10 cellular contexts compared by ENCODE assay signal in genomic region chr9:128494108-128494742, GRCh38. TPM values are rescaled to one million over a fixed set of nuclear protein-coding genes. Genes with fewer than 3 reads are reported as not detected.
DNase-seq lines count a peak whose midpoint lies in the region; ATAC-seq and TF ChIP-seq lines count a peak whose summit lies in the region.
"Had no signal": no experiment of that assay in that cellular context is flagged by ENCODE, and none has a peak within 500 bp of the region (broad histone marks: within the 10 kb centered on the region; RNA-seq: fewer than 3 reads in every experiment).

No MANE protein-coding gene starts in this region.

- 26% methylated on average over 13 of the region's 13 CpGs for WGBS in right cardiac atrium
- 47% methylated on average over 4 to 13 of the region's 13 CpGs for WGBS in testis, 2 donors

- no peak for TF ChIP-seq CTCF in testis (IDR thresholded peaks at IDR 0.05)

- no peak overlapping the region for H3K27ac ChIP-seq in SJCRH30
- peak overlapping the region; percentile 50 for H3K27ac ChIP-seq in right cardiac atrium (ENCODE audit: low read length)
- H3K27ac ChIP-seq in testis: no peak overlapping the region

- H3K9me3 ChIP-seq in SJCRH30 (replicated peaks): no peaks in the 10 kb centered on the region
- H3K9me3 ChIP-seq in right cardiac atrium (ENCODE audit: control insufficient read depth, low read length): no peaks in the 10 kb centered on the region
- H3K9me3 ChIP-seq in testis: no peaks in the 10 kb centered on the region

- no peak for TF ChIP-seq POLR2A in testis (IDR thresholded peaks at IDR 0.05)

- DNase-seq in activated T-cell treated with anti-CD3 and anti-CD28 coated beads, Interleukin-2, amount 50 U/mL, for 1 hour: peak; percentile 22
- DNase-seq in activated T-cell treated with anti-CD3 and anti-CD28 coated beads for 4 hours: no peak
- DNase-seq in SJCRH30: peak; percentile 40 to 41
- DNase-seq in right cardiac atrium: peak; percentile 77 to 91 (median 88)
- peak; percentile 67 for DNase-seq in testis
- DNase-seq in T-helper 2 cell: no peak
- DNase-seq: CD4-positive, CD25-positive, alpha-beta regulatory T cell; midbrain had no signal

- no peak overlapping the region for H3K4me3 ChIP-seq in SJCRH30
- no peak overlapping the region for H3K4me3 ChIP-seq in right cardiac atrium (ENCODE audit: low read length)
- no peak overlapping the region for H3K4me3 ChIP-seq in testis

- H3K36me3 ChIP-seq in SJCRH30 (peaks cover 55% of the 10 kb centered on the region), testis (ENCODE audit: low read depth, missing control alignments) (no peaks in the 10 kb centered on the region)

- ATAC-seq in right cardiac atrium: peak; percentile 83 to 87
- ATAC-seq in HG02798 (IDR thresholded peaks at IDR 0.05; ENCODE audit: poor library complexity, unreplicated experiment): no peak
- no peak for ATAC-seq in HG02763 (IDR thresholded peaks at IDR 0.05; ENCODE audit: unreplicated experiment)

- intact Hi-C loops in right cardiac atrium (cut with DNase I): no loop called here
- intact Hi-C loops in testis (cut with DNase I; ENCODE audit: low total_unique reads): no loop called here

- H3K4me1 ChIP-seq in SJCRH30 (no peaks in the 10 kb centered on the region), right cardiac atrium (ENCODE audit: control insufficient read depth, insufficient read depth, low read length) (no peaks in the 10 kb centered on the region), testis (no peaks in the 10 kb centered on the region)

- H3K27me3 ChIP-seq in SJCRH30 (no peaks in the 10 kb centered on the region), right cardiac atrium (ENCODE audit: control insufficient read depth, insufficient read depth) (no peaks in the 10 kb centered on the region), testis (no peaks in the 10 kb centered on the region)

RNA-seq across cellular contexts. Expression of gene GLE1, which starts 10.3 kb away (rescaled TPM):
- total RNA-seq in SJCRH30 (2014; rRNA removed; shearing (Covaris generic)): 34.1 and 38.1 TPM in 2 replicates
- total RNA-seq in right cardiac atrium (10 to 100 TPM; 15.7 to 19.3 (median 17.9) TPM), testis (10 to 100 TPM; 44.7 to 59.7 TPM)
- polyA plus RNA-seq in right cardiac atrium (10.6 TPM), testis (ENCODE audit: insufficient read depth, low read depth, low replicate concordance) (82.3 TPM)

RNA-seq across cellular contexts. Expression of gene ODF2, which starts 38.4 kb away (rescaled TPM):
- total RNA-seq in SJCRH30 (2014; rRNA removed; shearing (Covaris generic)): 63.8 and 64.9 TPM in 2 replicates
- 10 to 100 TPM; 13.8 to 15.4 (median 14.4) TPM for total RNA-seq in right cardiac atrium
- polyA plus RNA-seq in right cardiac atrium: 9.6 TPM
- total RNA-seq in testis: 100 to 1,000 TPM; 189 to 421 TPM
- polyA plus RNA-seq in testis (ENCODE audit: insufficient read depth, low read depth, low replicate concordance): 634 TPM

RNA-seq across cellular contexts. Expression of gene SPTAN1, which starts 58.2 kb away (rescaled TPM):
- 153 and 155 TPM in 2 replicates for total RNA-seq in SJCRH30 (2014; rRNA removed; shearing (Covaris generic))
- total RNA-seq in right cardiac atrium (100 to 1,000 TPM; 269 to 312 (median 282) TPM), testis (100 to 1,000 TPM; 653 to 665 TPM)
- polyA plus RNA-seq in right cardiac atrium (154 TPM), testis (ENCODE audit: insufficient read depth, low read depth, low replicate concordance) (299 TPM)

Comparison
In these comparisons a context has a peak if more than half of its experiments do, and no peak if none do; other contexts are left out.
1. DNase-seq: peak in activated T-cell treated with anti-CD3 and anti-CD28 coated beads, Interleukin-2, amount 50 U/mL, for 1 hour (single experiment), SJCRH30 (2 of 2), right cardiac atrium (3 of 3) and testis (single experiment); none in activated T-cell treated with anti-CD3 and anti-CD28 coated beads for 4 hours (single experiment) and T-helper 2 cell (0 of 5).
2. ATAC-seq: peak in right cardiac atrium (2 of 2); none in HG02798 (single experiment) and HG02763 (single experiment).